Comparison of ENCODE assay signal across 15 cellular contexts in the genomic region with DNA sequence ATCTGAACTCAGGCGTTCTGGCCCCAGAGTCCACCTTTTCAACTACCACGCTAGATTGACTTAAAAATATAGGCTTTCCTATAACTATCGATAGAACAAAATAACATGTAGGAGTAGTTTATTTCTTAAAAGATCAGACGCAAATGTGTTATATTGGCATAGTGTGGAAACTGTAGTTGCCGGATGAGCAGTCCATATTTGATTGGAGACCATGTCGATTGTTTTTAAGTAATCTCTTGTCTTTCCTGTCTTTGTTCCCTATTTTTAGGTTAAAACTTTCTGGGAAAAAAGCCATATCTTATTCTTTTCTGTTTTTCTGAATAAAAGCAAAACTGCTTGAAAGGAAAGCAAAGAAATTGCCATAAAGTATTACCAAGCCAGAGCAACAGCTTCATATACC. TPM values are rescaled to one million over a fixed set of nuclear protein-coding genes. Genes with fewer than 3 reads are reported as not detected.
DNase-seq lines count a peak whose midpoint lies in the region; ATAC-seq and TF ChIP-seq lines count a peak whose summit lies in the region.
"Had no signal": no experiment of that assay in that cellular context is flagged by ENCODE, and none has a peak within 500 bp of the region (broad histone marks: within the 10 kb centered on the region; RNA-seq: fewer than 3 reads in every experiment).

No MANE protein-coding gene starts in this region.

- H3K9me3 ChIP-seq in left ventricle myocardium inferior (replicated peaks), result no peaks in the 10 kb centered on the region
- H3K9me3 ChIP-seq in right lobe of liver, result no peaks in the 10 kb centered on the region
- no peaks in the 10 kb centered on the region for H3K9me3 ChIP-seq in gastrocnemius medialis
- H3K9me3 ChIP-seq: BE2C had no signal

- H3K27ac ChIP-seq in left ventricle myocardium inferior (replicated peaks) (peak overlapping the region; percentile 77), right lobe of liver (peak overlapping the region in 1 of 3 donors; percentile 41), gastrocnemius medialis (peak overlapping the region; percentile 2 to 55 (median 34))
- H3K27ac ChIP-seq: C4-2B had no signal

- no peak for TF ChIP-seq CTCF in left ventricle myocardium inferior (IDR thresholded peaks at IDR 0.05; ENCODE audit: borderline replicate concordance)
- TF ChIP-seq CTCF in right lobe of liver (IDR thresholded peaks at IDR 0.05), result no peak
- TF ChIP-seq CTCF in gastrocnemius medialis (IDR thresholded peaks at IDR 0.05 in 4 of 5, conservative IDR thresholded peaks at IDR 0.05 in 1 of 5), result no peak

- H3K36me3 Mint-ChIP-seq in naive thymus-derived CD8-positive, alpha-beta T cell, result peaks cover 4 to 83% (median 17%) of the 10 kb centered on the region in 3 donors

- no peak for ATAC-seq in Right ventricle myocardium inferior
- ATAC-seq in right lobe of liver, result peak in 3 of 4 donors; percentile 30 to 58 (median 32)
- no peak for ATAC-seq in gastrocnemius medialis
- ATAC-seq in HG03457 (IDR thresholded peaks at IDR 0.05; ENCODE audit: unreplicated experiment), result no peak
- ATAC-seq in naive thymus-derived CD8-positive, alpha-beta T cell, result no peak
- ATAC-seq: GM12878, GM23338 had no signal

- DNase-seq in left ventricle myocardium inferior (no peak), Right ventricle myocardium inferior (ENCODE audit: missing footprints) (no peak), dermis blood vessel endothelial cell (peak; percentile 61), right lobe of liver (no peak), gastrocnemius medialis (no peak)
- no peak for DNase-seq in NK-92 treated with Interleukin-12 subunit alpha and Interleukin-12 subunit beta, amount 100 ng/mL, for 24 hours (lab: John Stamatoyannopoulos, UW)
- no peak for DNase-seq in naive thymus-derived CD8-positive, alpha-beta T cell
- DNase-seq: BE2C; CD4-positive, alpha-beta memory T cell; DMS79; H7 had no signal

- POLR2A ChIA-PET in naive thymus-derived CD8-positive, alpha-beta T cell (lab: Charles Lee), result no interaction called here

- 72% methylated on average over 6 of the region's 6 CpGs for WGBS in right lobe of liver (ENCODE audit: insufficient coverage, low coverage, low lambda C conversion rate, missing lambda C conversion rate)

- H3K4me1 Mint-ChIP-seq in naive thymus-derived CD8-positive, alpha-beta T cell, result peaks cover 0 to 5% (median 0%) of the 10 kb centered on the region in 4 donors
- H3K4me1 Mint-ChIP-seq: CD4-positive, alpha-beta memory T cell; GM23338 had no signal

- H3K4me3 ChIP-seq in left ventricle myocardium inferior (no peak overlapping the region), right lobe of liver (no peak overlapping the region), gastrocnemius medialis (no peak overlapping the region)
- H3K4me3 ChIP-seq: GM12878, GM23338 had no signal

- in situ Hi-C loops in gastrocnemius medialis (cut with MboI; ENCODE audit: low sequenced_read_pairs in 4 of 4), result no loop called here

- no peak for TF ChIP-seq POLR2A in right lobe of liver (IDR thresholded peaks at IDR 0.05)
- no peak for TF ChIP-seq POLR2A in gastrocnemius medialis (IDR thresholded peaks at IDR 0.05)

- no peak overlapping the region for H3K4me3 Mint-ChIP-seq in naive thymus-derived CD8-positive, alpha-beta T cell
- H3K4me3 Mint-ChIP-seq: CD4-positive, alpha-beta memory T cell; GM23338 had no signal

- no peak overlapping the region for H3K27ac Mint-ChIP-seq in naive thymus-derived CD8-positive, alpha-beta T cell
- H3K27ac Mint-ChIP-seq: CD4-positive, alpha-beta memory T cell; GM23338 had no signal

- H3K9me3 Mint-ChIP-seq in naive thymus-derived CD8-positive, alpha-beta T cell, result no peaks in the 10 kb centered on the region
- H3K9me3 Mint-ChIP-seq: CD4-positive, alpha-beta memory T cell; GM23338 had no signal

- H3K36me3 ChIP-seq in left ventricle myocardium inferior, result peaks cover 70% of the 10 kb centered on the region
- H3K36me3 ChIP-seq in right lobe of liver, result peaks cover 0 to 9% (median 0%) of the 10 kb centered on the region in 4 donors
- H3K36me3 ChIP-seq in gastrocnemius medialis, result peaks cover 0 to 44% of the 10 kb centered on the region in 2 donors

- H3K27me3 Mint-ChIP-seq in naive thymus-derived CD8-positive, alpha-beta T cell, result no peaks in the 10 kb centered on the region
- H3K27me3 Mint-ChIP-seq: CD4-positive, alpha-beta memory T cell had no signal

- intact Hi-C loops in left ventricle myocardium inferior (cut with micrococcal nuclease), result loop anchor here (10.0 kb wide), 1 partner anchor 357 kb away; no protein-coding TSS in a partner anchor
- intact Hi-C loops in Right ventricle myocardium inferior (cut with DNase I), result loop anchor here (2.0 to 10.0 kb wide), 2 partner anchors 355 to 507 kb away; no protein-coding TSS in a partner anchor
- intact Hi-C loops in right lobe of liver (cut with DNase I), result no loop called here
- intact Hi-C loops in gastrocnemius medialis (cut with DNase I; ENCODE audit: low total_unique reads), result no loop called here

- H3K4me1 ChIP-seq in left ventricle myocardium inferior, result peaks cover 16% of the 10 kb centered on the region
- H3K4me1 ChIP-seq in right lobe of liver, result no peaks in the 10 kb centered on the region
- H3K4me1 ChIP-seq in gastrocnemius medialis, result no peaks in the 10 kb centered on the region
- H3K4me1 ChIP-seq: BE2C had no signal

- no peaks in the 10 kb centered on the region for H3K27me3 ChIP-seq in left ventricle myocardium inferior (ENCODE audit: low read depth)
- no peaks in the 10 kb centered on the region for H3K27me3 ChIP-seq in right lobe of liver
- no peaks in the 10 kb centered on the region for H3K27me3 ChIP-seq in gastrocnemius medialis
- H3K27me3 ChIP-seq: BE2C had no signal

RNA-seq across cellular contexts. Expression of gene GAN, which starts 53.1 kb away (rescaled TPM):
- total RNA-seq in left ventricle myocardium inferior (9.0 TPM), Right ventricle myocardium inferior (8.5 TPM), dermis blood vessel endothelial cell (10.7 and 11.3 TPM in 2 replicates), right lobe of liver (1 to 10 TPM; 2.2 to 4.1 (median 3.4) TPM), gastrocnemius medialis (1 to 10 TPM; 5.0 to 8.0 (median 6.4) TPM)
- 10 to 100 TPM; 11.3 to 12.0 TPM for total RNA-seq in naive thymus-derived CD8-positive, alpha-beta T cell
- 1 to 10 TPM; 2.1 to 2.5 (median 2.2) TPM for polyA plus RNA-seq in naive thymus-derived CD8-positive, alpha-beta T cell

Comparison
In these comparisons a context has a peak if more than half of its experiments do, and no peak if none do; other contexts are left out.
1. ATAC-seq: peak in right lobe of liver (3 of 4); none in Right ventricle myocardium inferior (single experiment), gastrocnemius medialis (0 of 2), HG03457 (single experiment) and naive thymus-derived CD8-positive, alpha-beta T cell (0 of 2).
2. intact Hi-C loops: an anchor here in left ventricle myocardium inferior (10.0 kb wide) and Right ventricle myocardium inferior (2.0 to 10.0 kb wide); none called in right lobe of liver and gastrocnemius medialis.